1 cellular context compared by ENCODE assay signal in genomic region chr10:122374246-122374858, GRCh38.
TF ChIP-seq lines count a peak whose summit lies in the region.

Gene PLEKHA1 (plus strand): TSS chr10:122374708. CDS start chr10:122393201, 18,493 bp downstream.

TF ChIP-seq in GM12878, 131 proteins besides CTCF, POLR2A, EP300 and RAD21 (continued from another document):
- TF ChIP-seq IRF3 (IDR thresholded peaks at IDR 0.05) (no peak), MAX (IDR thresholded peaks at IDR 0.05; ENCODE audit: low read depth, low read length) (peak; percentile 36; the same call in 1 of the 2 replicates), GABPA (IDR thresholded peaks at IDR 0.05; ENCODE audit: low read depth) (no peak), ETV6 (conservative IDR thresholded peaks at IDR 0.05 in 1 of 2, IDR thresholded peaks at IDR 0.05 in 1 of 2; ENCODE audit: borderline replicate concordance in 1 of 2, low read depth in 1 of 2) (no peak), STAT1 (conservative IDR thresholded peaks at IDR 0.05) (no peak), KAT2A (conservative IDR thresholded peaks at IDR 0.05; ENCODE audit: control insufficient read depth, low read depth, low read length) (no peak), SREBF1 (IDR thresholded peaks at IDR 0.05; ENCODE audit: low read length) (peak; percentile 64; the same call in 1 of the 2 replicates), ZSCAN29 (IDR thresholded peaks at IDR 0.05) (no peak), HDGF (IDR thresholded peaks at IDR 0.05) (no peak), WRNIP1 (IDR thresholded peaks at IDR 0.05; ENCODE audit: borderline replicate concordance, low read depth, low read length) (no peak), RFX5 (IDR thresholded peaks at IDR 0.05; ENCODE audit: low read depth, low read length) (no peak), POLR2AphosphoS2 (IDR thresholded peaks at IDR 0.05; ENCODE audit: low read depth, low read length) (no peak), ZNF24 (IDR thresholded peaks at IDR 0.05) (no peak)
